Comparison of ENCODE assay signal across 8 cellular contexts in genomic region chr19:12695997-12696365, GRCh38. TPM values are rescaled to one million over a fixed set of nuclear protein-coding genes. Genes with fewer than 3 reads are reported as not detected.
DNase-seq lines count a peak whose midpoint lies in the region; ATAC-seq and TF ChIP-seq lines count a peak whose summit lies in the region.

No MANE protein-coding gene starts in this region.

- TF ChIP-seq CTCF in astrocyte of the spinal cord (IDR thresholded peaks at IDR 0.05; ENCODE audit: low read depth, low read length), result no peak
- TF ChIP-seq CTCF in liver (IDR thresholded peaks at IDR 0.05; ENCODE audit: low read depth, low read length, missing input control), result no peak
- no peak for TF ChIP-seq CTCF in transverse colon (IDR thresholded peaks at IDR 0.05)

- no peak for TF ChIP-seq POLR2A in transverse colon (IDR thresholded peaks at IDR 0.05)

- no peaks in the 10 kb centered on the region for H3K9me3 ChIP-seq in liver (ENCODE audit: control insufficient read depth in 4 of 4, low read length in 3 of 4)
- no peaks in the 10 kb centered on the region for H3K9me3 ChIP-seq in transverse colon

- intact Hi-C loops in transverse colon (cut with DNase I; ENCODE audit: low total_unique reads), result no loop called here

- peak overlapping the region; percentile 89 for H3K4me3 ChIP-seq in astrocyte of the spinal cord (ENCODE audit: low read depth, low read length)
- peak overlapping the region; percentile 81 to 85 (median 81) for H3K4me3 ChIP-seq in liver (ENCODE audit: low read depth in 1 of 3, low read length in 3 of 3)
- H3K4me3 ChIP-seq in transverse colon, result peak overlapping the region; percentile 63 to 91 (median 81)

- TF ChIP-seq EP300 in transverse colon (IDR thresholded peaks at IDR 0.05; ENCODE audit: low read depth), result no peak

- H3K36me3 ChIP-seq in liver (ENCODE audit: control insufficient read depth in 4 of 4, insufficient read depth in 3 of 4, low read depth in 1 of 4, low read length in 3 of 4) (peaks cover 0 to 13% (median 4%) of the 10 kb centered on the region in 4 donors), transverse colon (peaks cover 0 to 4% (median under 1%) of the 10 kb centered on the region in 4 donors)

- H3K27ac ChIP-seq in liver (ENCODE audit: low read depth in 1 of 2, low read length in 2 of 2) (no peak overlapping the region), transverse colon (peak overlapping the region; percentile 80 to 97 (median 88))

- H3K9ac ChIP-seq in liver (ENCODE audit: low read depth in 1 of 2, low read length in 2 of 2), result peak overlapping the region in 1 of 2 donors; percentile 45

- H3K27me3 ChIP-seq in liver (ENCODE audit: control insufficient read depth in 4 of 4, insufficient read depth in 4 of 4, low read length in 3 of 4) (no peaks in the 10 kb centered on the region), transverse colon (no peaks in the 10 kb centered on the region)

- in situ Hi-C loops in astrocyte of the spinal cord (cut with HindIII; ENCODE audit: low sequenced_read_pairs), result no loop called here
- in situ Hi-C loops in transverse colon (cut with MboI; ENCODE audit: low pct_ligation_motif_present in 1 of 4, low pct_unique_long_range_greater_than_20kb in 1 of 4, low sequenced_read_pairs in 3 of 4), result no loop called here

- TF ChIP-seq RAD21 in liver (IDR thresholded peaks at IDR 0.05), result no peak

- WGBS in liver, result 4% methylated on average over 36 of the region's 36 CpGs
- WGBS in transverse colon (ENCODE audit: low coverage in 1 of 2), 2 donors, result 4% methylated on average over 28 of the region's 36 CpGs; no CpG with 5 or more reads in 1 of the 2 donors

- H3K4me1 ChIP-seq in liver (ENCODE audit: control insufficient read depth in 4 of 4, insufficient read depth in 4 of 4, low read length in 3 of 4) (peaks cover 5 to 22% (median 16%) of the 10 kb centered on the region in 4 donors), transverse colon (peaks cover 0 to 19% (median 12%) of the 10 kb centered on the region in 4 donors)

- DNase-seq in activated CD4-positive, alpha-beta T cell treated with anti-CD3 and anti-CD28 coated beads for 48 hours, result peak; percentile 45
- DNase-seq in activated CD4-positive, alpha-beta T cell treated with anti-CD3 and anti-CD28 coated beads for 1 hour, result no peak
- DNase-seq in astrocyte of the spinal cord (ENCODE audit: low read depth, low spot score), result no peak
- no peak for DNase-seq in transverse colon
- DNase-seq in T-helper 9 cell, result no peak
- DNase-seq in ecto neural progenitor cell (ENCODE audit: low spot score), result no peak

- ATAC-seq in HG03442 (IDR thresholded peaks at IDR 0.05; ENCODE audit: unreplicated experiment), result peak; percentile 8

TF ChIP-seq in liver, 16 proteins besides CTCF, POLR2A, EP300 and RAD21:
- TF ChIP-seq NR2F2 (IDR thresholded peaks at IDR 0.05), result no peak
- TF ChIP-seq EGR1 (IDR thresholded peaks at IDR 0.05; ENCODE audit: low read depth in 2 of 2), result no peak
- no peak for TF ChIP-seq RXRA (IDR thresholded peaks at IDR 0.05)
- TF ChIP-seq GABPA (IDR thresholded peaks at IDR 0.05 in 1 of 2, conservative IDR thresholded peaks at IDR 0.05 in 1 of 2), result no peak
- TF ChIP-seq, protein P1, sequence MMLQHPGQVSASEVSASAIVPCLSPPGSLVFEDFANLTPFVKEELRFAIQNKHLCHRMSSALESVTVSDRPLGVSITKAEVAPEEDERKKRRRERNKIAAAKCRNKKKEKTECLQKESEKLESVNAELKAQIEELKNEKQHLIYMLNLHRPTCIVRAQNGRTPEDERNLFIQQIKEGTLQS (IDR thresholded peaks at IDR 0.05), result no peak
- no peak for TF ChIP-seq HNF4G (IDR thresholded peaks at IDR 0.05)
- no peak for TF ChIP-seq JUND (IDR thresholded peaks at IDR 0.05)
- TF ChIP-seq, protein P2, sequence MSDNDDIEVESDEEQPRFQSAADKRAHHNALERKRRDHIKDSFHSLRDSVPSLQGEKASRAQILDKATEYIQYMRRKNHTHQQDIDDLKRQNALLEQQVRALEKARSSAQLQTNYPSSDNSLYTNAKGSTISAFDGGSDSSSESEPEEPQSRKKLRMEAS (IDR thresholded peaks at IDR 0.05), result no peak
TF ChIP-seq in liver: peak in this region for 0.

RNA-seq across cellular contexts. Expression of gene FBXW9, which starts 0.5 kb away (rescaled TPM):
- 1 to 10 TPM; 2.3 to 2.5 TPM for total RNA-seq in liver
- polyA plus RNA-seq in liver, result 1 to 10 TPM; 3.4 to 4.0 TPM
- 1 to 10 TPM; 3.2 to 8.1 (median 4.9) TPM for total RNA-seq in transverse colon

RNA-seq across cellular contexts. Expression of gene GNG14, which starts 8.2 kb away (rescaled TPM):
- total RNA-seq in liver (not detected), transverse colon (not detected)
- not detected for polyA plus RNA-seq in liver

RNA-seq across cellular contexts. Expression of gene DHPS, which starts 14.3 kb away (rescaled TPM):
- 10 to 100 TPM; 29.1 to 53.9 TPM for total RNA-seq in liver
- 10 to 100 TPM; 34.8 to 50.3 TPM for polyA plus RNA-seq in liver
- 100 to 1,000 TPM; 117 to 139 (median 128) TPM for total RNA-seq in transverse colon

RNA-seq across cellular contexts. Expression of gene TNPO2, which starts 27.8 kb away (rescaled TPM):
- total RNA-seq in liver (10 to 100 TPM; 19.6 to 22.2 TPM), transverse colon (100 to 1,000 TPM in 1 of 4 donors, 10 to 100 TPM in 3; 39.2 to 128 (median 62.7) TPM)
- polyA plus RNA-seq in liver, result 10 to 100 TPM in 1 of 2 donors, 1 to 10 TPM in 1; 6.3 to 12.1 TPM

RNA-seq across cellular contexts. Expression of gene WDR83, which starts 29.4 kb away (rescaled TPM):
- total RNA-seq in liver (1 to 10 TPM; 4.0 to 5.1 TPM), transverse colon (10 to 100 TPM in 1 of 4 donors, 1 to 10 TPM in 2, not detected in 1; 7.6 to 36.3 (median 9.4) TPM)
- 1 to 10 TPM; 3.9 to 4.4 TPM for polyA plus RNA-seq in liver

Comparison
In these comparisons a context has a peak if more than half of its experiments do, and no peak if none do; other contexts are left out.
1. H3K27ac ChIP-seq: peak in transverse colon (4 of 4); none in liver (0 of 2).
2. Peak in every context shown above with its lines, with median percentiles within 50 percentile points of each other: H3K4me3 ChIP-seq.